ENCODE assay signal across 1 cellular context in the genomic region with DNA sequence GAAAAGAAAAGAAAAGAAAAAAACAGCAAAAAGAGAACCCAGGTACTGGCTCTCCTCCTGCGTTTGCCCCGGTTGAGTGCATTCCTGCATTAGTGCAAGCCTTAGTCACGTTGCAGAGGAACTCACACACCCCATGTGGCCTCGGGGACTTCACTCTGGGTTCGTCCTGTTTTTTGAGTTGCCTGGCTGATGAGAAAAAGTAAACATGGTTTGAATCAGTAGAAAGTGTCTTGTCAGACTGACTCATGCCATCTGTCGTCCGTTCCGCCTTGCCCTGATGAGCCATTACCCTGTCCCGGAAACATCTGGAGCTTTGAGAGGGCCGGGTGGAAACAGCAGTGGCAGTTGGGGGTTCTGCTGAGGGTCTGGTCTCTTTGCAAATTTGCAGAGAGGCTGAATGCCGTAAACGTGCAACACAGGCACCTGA.
A peak's percentile ranks its signal among the peaks of the same experiment; 100 is the strongest.
TF ChIP-seq lines count a peak whose summit lies in the region.

No MANE protein-coding gene starts in this region.

TF ChIP-seq in HepG2, 621 proteins besides CTCF, POLR2A, EP300 and RAD21 (continued from another document and continues in another):
- TF ChIP-seq, protein P1, sequence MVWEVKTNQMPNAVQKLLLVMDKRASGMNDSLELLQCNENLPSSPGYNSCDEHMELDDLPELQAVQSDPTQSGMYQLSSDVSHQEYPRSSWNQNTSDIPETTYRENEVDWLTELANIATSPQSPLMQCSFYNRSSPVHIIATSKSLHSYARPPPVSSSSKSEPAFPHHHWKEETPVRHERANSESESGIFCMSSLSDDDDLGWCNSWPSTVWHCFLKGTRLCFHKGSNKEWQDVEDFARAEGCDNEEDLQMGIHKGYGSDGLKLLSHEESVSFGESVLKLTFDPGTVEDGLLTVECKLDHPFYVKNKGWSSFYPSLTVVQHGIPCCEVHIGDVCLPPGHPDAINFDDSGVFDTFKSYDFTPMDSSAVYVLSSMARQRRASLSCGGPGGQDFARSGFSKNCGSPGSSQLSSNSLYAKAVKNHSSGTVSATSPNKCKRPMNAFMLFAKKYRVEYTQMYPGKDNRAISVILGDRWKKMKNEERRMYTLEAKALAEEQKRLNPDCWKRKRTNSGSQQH (CRISPR knock-in tag; IDR thresholded peaks at IDR 0.05; ENCODE audit: low read depth) = no peak
- TF ChIP-seq PHB2 (IDR thresholded peaks at IDR 0.05; ENCODE audit: partially characterized antibody) (no peak), MBNL3 (CRISPR knock-in tag; conservative IDR thresholded peaks at IDR 0.05) (no peak), ZNF510 (CRISPR knock-in tag; IDR thresholded peaks at IDR 0.05; ENCODE audit: low read depth) (no peak), MTA1 (CRISPR knock-in tag; IDR thresholded peaks at IDR 0.05; ENCODE audit: borderline replicate concordance) (no peak), RAD51 (IDR thresholded peaks at IDR 0.05; ENCODE audit: borderline replicate concordance) (no peak), CHD4 (IDR thresholded peaks at IDR 0.05; ENCODE audit: borderline replicate concordance, low read length) (no peak), HMG20A (CRISPR knock-in tag; IDR thresholded peaks at IDR 0.05; ENCODE audit: borderline replicate concordance) (peak; percentile 25; the same call in 1 of the 2 replicates), MED13 (CRISPR knock-in tag; IDR thresholded peaks at IDR 0.05) (no peak), ZBTB7B (CRISPR knock-in tag; IDR thresholded peaks at IDR 0.05) (no peak), NONO (IDR thresholded peaks at IDR 0.05) (no peak), NONO (CRISPR knock-in tag; conservative IDR thresholded peaks at IDR 0.05) (no peak), LCORL (IDR thresholded peaks at IDR 0.05) (no peak), LCORL (CRISPR knock-in tag; IDR thresholded peaks at IDR 0.05) (peak; percentile 47; the same call in 1 of the 2 replicates), MYC (CRISPR knock-in tag; IDR thresholded peaks at IDR 0.05; ENCODE audit: borderline replicate concordance) (peak; percentile 49; the same call in 1 of the 2 replicates), ZNF850 (CRISPR knock-in tag; conservative IDR thresholded peaks at IDR 0.05) (no peak), ZNF550 (CRISPR knock-in tag; IDR thresholded peaks at IDR 0.05; ENCODE audit: borderline replicate concordance) (no peak), ZNF253 (CRISPR knock-in tag; IDR thresholded peaks at IDR 0.05; ENCODE audit: borderline replicate concordance) (no peak), MTF1 (CRISPR knock-in tag; IDR thresholded peaks at IDR 0.05) (no peak), ZBTB3 (CRISPR knock-in tag; IDR thresholded peaks at IDR 0.05; ENCODE audit: borderline replicate concordance, low read depth) (no peak), SP1 (IDR thresholded peaks at IDR 0.05) (no peak), SP1 (CRISPR knock-in tag; IDR thresholded peaks at IDR 0.05) (no peak), SP4 (CRISPR knock-in tag; IDR thresholded peaks at IDR 0.05) (no peak), PAWR (CRISPR knock-in tag; IDR thresholded peaks at IDR 0.05; ENCODE audit: borderline replicate concordance) (no peak), NRL (CRISPR knock-in tag; IDR thresholded peaks at IDR 0.05; ENCODE audit: borderline replicate concordance) (no peak), ZNF317 (CRISPR knock-in tag; IDR thresholded peaks at IDR 0.05) (no peak), IKZF1 (IDR thresholded peaks at IDR 0.05) (no peak), ZNF589 (CRISPR knock-in tag; conservative IDR thresholded peaks at IDR 0.05) (no peak), SPEN (CRISPR knock-in tag; IDR thresholded peaks at IDR 0.05; ENCODE audit: low read depth) (no peak), NFYB (CRISPR knock-in tag; IDR thresholded peaks at IDR 0.05) (no peak), SMC3 (IDR thresholded peaks at IDR 0.05; ENCODE audit: low read length) (peak; percentile 28; the same call in 1 of the 2 replicates), NFIC (IDR thresholded peaks at IDR 0.05; ENCODE audit: low read length) (no peak), SMARCE1 (IDR thresholded peaks at IDR 0.05; ENCODE audit: borderline replicate concordance) (no peak), KLF13 (CRISPR knock-in tag; IDR thresholded peaks at IDR 0.05) (no peak), ZMYM4 (CRISPR knock-in tag; IDR thresholded peaks at IDR 0.05) (no peak), ZNF460 (CRISPR knock-in tag; IDR thresholded peaks at IDR 0.05; ENCODE audit: borderline replicate concordance) (no peak), HNF4G (IDR thresholded peaks at IDR 0.05; ENCODE audit: borderline replicate concordance, low read depth, low read length) (no peak), HNF4G (CRISPR knock-in tag; IDR thresholded peaks at IDR 0.05; ENCODE audit: borderline replicate concordance, low read depth) (no peak), ZNF333 (CRISPR knock-in tag; IDR thresholded peaks at IDR 0.05; ENCODE audit: borderline replicate concordance) (no peak), ZNF792 (CRISPR knock-in tag; IDR thresholded peaks at IDR 0.05) (0 out of 2 replicates have a peak, but pooled peaks have one; percentile 34), GLI4 (CRISPR knock-in tag; IDR thresholded peaks at IDR 0.05; ENCODE audit: borderline replicate concordance) (no peak)
- TF ChIP-seq, protein P2, sequence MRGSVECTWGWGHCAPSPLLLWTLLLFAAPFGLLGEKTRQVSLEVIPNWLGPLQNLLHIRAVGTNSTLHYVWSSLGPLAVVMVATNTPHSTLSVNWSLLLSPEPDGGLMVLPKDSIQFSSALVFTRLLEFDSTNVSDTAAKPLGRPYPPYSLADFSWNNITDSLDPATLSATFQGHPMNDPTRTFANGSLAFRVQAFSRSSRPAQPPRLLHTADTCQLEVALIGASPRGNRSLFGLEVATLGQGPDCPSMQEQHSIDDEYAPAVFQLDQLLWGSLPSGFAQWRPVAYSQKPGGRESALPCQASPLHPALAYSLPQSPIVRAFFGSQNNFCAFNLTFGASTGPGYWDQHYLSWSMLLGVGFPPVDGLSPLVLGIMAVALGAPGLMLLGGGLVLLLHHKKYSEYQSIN (CRISPR knock-in tag; IDR thresholded peaks at IDR 0.05; ENCODE audit: borderline replicate concordance) = no peak
- TF ChIP-seq, protein P3, sequence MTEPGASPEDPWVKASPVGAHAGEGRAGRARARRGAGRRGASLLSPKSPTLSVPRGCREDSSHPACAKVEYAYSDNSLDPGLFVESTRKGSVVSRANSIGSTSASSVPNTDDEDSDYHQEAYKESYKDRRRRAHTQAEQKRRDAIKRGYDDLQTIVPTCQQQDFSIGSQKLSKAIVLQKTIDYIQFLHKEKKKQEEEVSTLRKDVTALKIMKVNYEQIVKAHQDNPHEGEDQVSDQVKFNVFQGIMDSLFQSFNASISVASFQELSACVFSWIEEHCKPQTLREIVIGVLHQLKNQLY (CRISPR knock-in tag; IDR thresholded peaks at IDR 0.05) = no peak
- TF ChIP-seq, protein P4, sequence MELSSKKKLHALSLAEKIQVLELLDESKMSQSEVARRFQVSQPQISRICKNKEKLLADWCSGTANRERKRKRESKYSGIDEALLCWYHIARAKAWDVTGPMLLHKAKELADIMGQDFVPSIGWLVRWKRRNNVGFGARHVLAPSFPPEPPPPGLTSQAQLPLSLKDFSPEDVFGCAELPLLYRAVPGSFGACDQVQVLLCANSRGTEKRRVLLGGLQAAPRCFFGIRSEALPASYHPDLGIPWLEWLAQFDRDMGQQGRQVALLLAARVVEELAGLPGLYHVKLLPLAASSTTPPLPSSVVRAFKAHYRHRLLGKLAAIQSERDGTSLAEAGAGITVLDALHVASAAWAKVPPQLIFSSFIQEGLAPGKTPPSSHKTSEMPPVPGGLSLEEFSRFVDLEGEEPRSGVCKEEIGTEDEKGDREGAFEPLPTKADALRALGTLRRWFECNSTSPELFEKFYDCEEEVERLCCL (CRISPR knock-in tag; IDR thresholded peaks at IDR 0.05; ENCODE audit: borderline replicate concordance) = no peak
- TF ChIP-seq, protein P5, sequence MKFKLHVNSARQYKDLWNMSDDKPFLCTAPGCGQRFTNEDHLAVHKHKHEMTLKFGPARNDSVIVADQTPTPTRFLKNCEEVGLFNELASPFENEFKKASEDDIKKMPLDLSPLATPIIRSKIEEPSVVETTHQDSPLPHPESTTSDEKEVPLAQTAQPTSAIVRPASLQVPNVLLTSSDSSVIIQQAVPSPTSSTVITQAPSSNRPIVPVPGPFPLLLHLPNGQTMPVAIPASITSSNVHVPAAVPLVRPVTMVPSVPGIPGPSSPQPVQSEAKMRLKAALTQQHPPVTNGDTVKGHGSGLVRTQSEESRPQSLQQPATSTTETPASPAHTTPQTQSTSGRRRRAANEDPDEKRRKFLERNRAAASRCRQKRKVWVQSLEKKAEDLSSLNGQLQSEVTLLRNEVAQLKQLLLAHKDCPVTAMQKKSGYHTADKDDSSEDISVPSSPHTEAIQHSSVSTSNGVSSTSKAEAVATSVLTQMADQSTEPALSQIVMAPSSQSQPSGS (CRISPR knock-in tag; IDR thresholded peaks at IDR 0.05) = no peak
- TF ChIP-seq, protein P6, sequence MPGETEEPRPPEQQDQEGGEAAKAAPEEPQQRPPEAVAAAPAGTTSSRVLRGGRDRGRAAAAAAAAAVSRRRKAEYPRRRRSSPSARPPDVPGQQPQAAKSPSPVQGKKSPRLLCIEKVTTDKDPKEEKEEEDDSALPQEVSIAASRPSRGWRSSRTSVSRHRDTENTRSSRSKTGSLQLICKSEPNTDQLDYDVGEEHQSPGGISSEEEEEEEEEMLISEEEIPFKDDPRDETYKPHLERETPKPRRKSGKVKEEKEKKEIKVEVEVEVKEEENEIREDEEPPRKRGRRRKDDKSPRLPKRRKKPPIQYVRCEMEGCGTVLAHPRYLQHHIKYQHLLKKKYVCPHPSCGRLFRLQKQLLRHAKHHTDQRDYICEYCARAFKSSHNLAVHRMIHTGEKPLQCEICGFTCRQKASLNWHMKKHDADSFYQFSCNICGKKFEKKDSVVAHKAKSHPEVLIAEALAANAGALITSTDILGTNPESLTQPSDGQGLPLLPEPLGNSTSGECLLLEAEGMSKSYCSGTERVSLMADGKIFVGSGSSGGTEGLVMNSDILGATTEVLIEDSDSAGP (CRISPR knock-in tag; IDR thresholded peaks at IDR 0.05; ENCODE audit: borderline replicate concordance) = peak; percentile 30; the same call in 1 of the 2 replicates
- TF ChIP-seq, protein P7, sequence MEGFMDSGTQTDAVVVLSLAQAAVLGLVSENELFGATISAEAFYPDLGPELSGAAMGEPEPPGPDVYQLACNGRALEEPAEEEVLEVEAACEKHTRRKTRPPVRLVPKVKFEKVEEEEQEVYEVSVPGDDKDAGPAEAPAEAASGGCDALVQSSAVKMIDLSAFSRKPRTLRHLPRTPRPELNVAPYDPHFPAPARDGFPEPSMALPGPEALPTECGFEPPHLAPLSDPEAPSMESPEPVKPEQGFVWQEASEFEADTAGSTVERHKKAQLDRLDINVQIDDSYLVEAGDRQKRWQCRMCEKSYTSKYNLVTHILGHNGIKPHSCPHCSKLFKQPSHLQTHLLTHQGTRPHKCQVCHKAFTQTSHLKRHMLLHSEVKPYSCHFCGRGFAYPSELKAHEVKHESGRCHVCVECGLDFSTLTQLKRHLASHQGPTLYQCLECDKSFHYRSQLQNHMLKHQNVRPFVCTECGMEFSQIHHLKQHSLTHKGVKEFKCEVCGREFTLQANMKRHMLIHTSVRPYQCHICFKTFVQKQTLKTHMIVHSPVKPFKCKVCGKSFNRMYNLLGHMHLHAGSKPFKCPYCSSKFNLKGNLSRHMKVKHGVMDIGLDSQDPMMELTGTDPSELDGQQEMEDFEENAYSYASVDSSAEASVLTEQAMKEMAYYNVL (CRISPR knock-in tag; IDR thresholded peaks at IDR 0.05; ENCODE audit: borderline replicate concordance) = no peak; the same call in 1 of the 2 replicates
- TF ChIP-seq, protein P8, sequence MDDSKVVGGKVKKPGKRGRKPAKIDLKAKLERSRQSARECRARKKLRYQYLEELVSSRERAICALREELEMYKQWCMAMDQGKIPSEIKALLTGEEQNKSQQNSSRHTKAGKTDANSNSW (CRISPR knock-in tag; IDR thresholded peaks at IDR 0.05; ENCODE audit: borderline replicate concordance) = no peak
- TF ChIP-seq, protein P9, sequence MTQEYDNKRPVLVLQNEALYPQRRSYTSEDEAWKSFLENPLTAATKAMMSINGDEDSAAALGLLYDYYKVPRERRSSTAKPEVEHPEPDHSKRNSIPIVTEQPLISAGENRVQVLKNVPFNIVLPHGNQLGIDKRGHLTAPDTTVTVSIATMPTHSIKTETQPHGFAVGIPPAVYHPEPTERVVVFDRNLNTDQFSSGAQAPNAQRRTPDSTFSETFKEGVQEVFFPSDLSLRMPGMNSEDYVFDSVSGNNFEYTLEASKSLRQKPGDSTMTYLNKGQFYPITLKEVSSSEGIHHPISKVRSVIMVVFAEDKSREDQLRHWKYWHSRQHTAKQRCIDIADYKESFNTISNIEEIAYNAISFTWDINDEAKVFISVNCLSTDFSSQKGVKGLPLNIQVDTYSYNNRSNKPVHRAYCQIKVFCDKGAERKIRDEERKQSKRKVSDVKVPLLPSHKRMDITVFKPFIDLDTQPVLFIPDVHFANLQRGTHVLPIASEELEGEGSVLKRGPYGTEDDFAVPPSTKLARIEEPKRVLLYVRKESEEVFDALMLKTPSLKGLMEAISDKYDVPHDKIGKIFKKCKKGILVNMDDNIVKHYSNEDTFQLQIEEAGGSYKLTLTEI (CRISPR knock-in tag; conservative IDR thresholded peaks at IDR 0.05) = no peak
- TF ChIP-seq, protein P10, sequence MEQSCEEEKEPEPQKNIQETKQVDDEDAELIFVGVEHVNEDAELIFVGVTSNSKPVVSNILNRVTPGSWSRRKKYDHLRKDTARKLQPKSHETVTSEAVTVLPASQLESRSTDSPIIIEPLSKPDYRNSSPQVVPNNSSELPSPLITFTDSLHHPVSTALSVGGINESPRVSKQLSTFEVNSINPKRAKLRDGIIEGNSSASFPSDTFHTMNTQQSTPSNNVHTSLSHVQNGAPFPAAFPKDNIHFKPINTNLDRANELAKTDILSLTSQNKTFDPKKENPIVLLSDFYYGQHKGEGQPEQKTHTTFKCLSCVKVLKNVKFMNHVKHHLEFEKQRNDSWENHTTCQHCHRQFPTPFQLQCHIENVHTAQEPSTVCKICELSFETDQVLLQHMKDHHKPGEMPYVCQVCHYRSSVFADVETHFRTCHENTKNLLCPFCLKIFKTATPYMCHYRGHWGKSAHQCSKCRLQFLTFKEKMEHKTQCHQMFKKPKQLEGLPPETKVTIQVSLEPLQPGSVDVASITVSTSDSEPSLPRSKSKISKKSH (CRISPR knock-in tag; IDR thresholded peaks at IDR 0.05; ENCODE audit: borderline replicate concordance) = no peak
- TF ChIP-seq, protein P11, sequence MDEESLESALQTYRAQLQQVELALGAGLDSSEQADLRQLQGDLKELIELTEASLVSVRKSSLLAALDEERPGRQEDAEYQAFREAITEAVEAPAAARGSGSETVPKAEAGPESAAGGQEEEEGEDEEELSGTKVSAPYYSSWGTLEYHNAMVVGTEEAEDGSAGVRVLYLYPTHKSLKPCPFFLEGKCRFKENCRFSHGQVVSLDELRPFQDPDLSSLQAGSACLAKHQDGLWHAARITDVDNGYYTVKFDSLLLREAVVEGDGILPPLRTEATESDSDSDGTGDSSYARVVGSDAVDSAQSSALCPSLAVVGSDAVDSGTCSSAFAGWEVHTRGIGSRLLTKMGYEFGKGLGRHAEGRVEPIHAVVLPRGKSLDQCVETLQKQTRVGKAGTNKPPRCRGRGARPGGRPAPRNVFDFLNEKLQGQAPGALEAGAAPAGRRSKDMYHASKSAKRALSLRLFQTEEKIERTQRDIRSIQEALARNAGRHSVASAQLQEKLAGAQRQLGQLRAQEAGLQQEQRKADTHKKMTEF (CRISPR knock-in tag; IDR thresholded peaks at IDR 0.05) = no peak
- TF ChIP-seq, protein P12, sequence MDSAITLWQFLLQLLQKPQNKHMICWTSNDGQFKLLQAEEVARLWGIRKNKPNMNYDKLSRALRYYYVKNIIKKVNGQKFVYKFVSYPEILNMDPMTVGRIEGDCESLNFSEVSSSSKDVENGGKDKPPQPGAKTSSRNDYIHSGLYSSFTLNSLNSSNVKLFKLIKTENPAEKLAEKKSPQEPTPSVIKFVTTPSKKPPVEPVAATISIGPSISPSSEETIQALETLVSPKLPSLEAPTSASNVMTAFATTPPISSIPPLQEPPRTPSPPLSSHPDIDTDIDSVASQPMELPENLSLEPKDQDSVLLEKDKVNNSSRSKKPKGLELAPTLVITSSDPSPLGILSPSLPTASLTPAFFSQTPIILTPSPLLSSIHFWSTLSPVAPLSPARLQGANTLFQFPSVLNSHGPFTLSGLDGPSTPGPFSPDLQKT (CRISPR knock-in tag; IDR thresholded peaks at IDR 0.05; ENCODE audit: borderline replicate concordance) = no peak
